In genomic region chr6:1285589-1286340, GRCh38 we compare ENCODE assay signal across 15 cellular contexts. TPM values are rescaled to one million over a fixed set of nuclear protein-coding genes. Genes with fewer than 3 reads are reported as not detected.
DNase-seq lines count a peak whose midpoint lies in the region; ATAC-seq and TF ChIP-seq lines count a peak whose summit lies in the region.
"Had no signal": no experiment of that assay in that cellular context is flagged by ENCODE, and none has a peak within 500 bp of the region (broad histone marks: within the 10 kb centered on the region; RNA-seq: fewer than 3 reads in every experiment).

No MANE protein-coding gene starts in this region.

- H3K4me1 ChIP-seq in thyroid gland (peaks cover 17 to 28% of the 10 kb centered on the region in 2 donors), psoas muscle (no peaks in the 10 kb centered on the region)

- ATAC-seq in left ventricle myocardium superior (no peak), Right ventricle myocardium inferior (no peak), psoas muscle (no peak), GM18868 (IDR thresholded peaks at IDR 0.05; ENCODE audit: unreplicated experiment) (no peak), HG03045 (IDR thresholded peaks at IDR 0.05; ENCODE audit: unreplicated experiment) (no peak)
- ATAC-seq: effector memory CD8-positive, alpha-beta T cell; natural killer cell had no signal

- no peaks in the 10 kb centered on the region for H3K9me3 ChIP-seq in thyroid gland
- no peaks in the 10 kb centered on the region for H3K9me3 ChIP-seq in psoas muscle

- DNase-seq in left ventricle myocardium superior: peak; percentile 43
- no peak for DNase-seq in Right ventricle myocardium inferior (ENCODE audit: missing footprints)
- peak; percentile 27 for DNase-seq in RPMI8226
- DNase-seq in fibroblast of peridontal ligament (ENCODE audit: extremely low read depth): peak; percentile 62
- peak; percentile 32 to 61 for DNase-seq in thyroid gland
- DNase-seq in psoas muscle: no peak
- DNase-seq: activated CD4-positive, alpha-beta memory T cell treated with anti-CD3 and anti-CD28 coated beads for 36 hours; activated naive CD4-positive, alpha-beta T cell treated with anti-CD3 and anti-CD28 coated beads, Interleukin-2, amount 50 U/mL, for 16 hours; effector memory CD8-positive, alpha-beta T cell; MM.1S; natural killer cell; NCI-H774; stimulated activated naive CD4-positive, alpha-beta T cell treated with Interleukin-2 at 50 U/mL for 16 hours had no signal

- TF ChIP-seq POLR2A in thyroid gland (IDR thresholded peaks at IDR 0.05): no peak

- intact Hi-C loops in left ventricle myocardium superior (cut with micrococcal nuclease) (no loop called here), Right ventricle myocardium inferior (cut with DNase I) (no loop called here), thyroid gland (cut with DNase I) (no loop called here), psoas muscle (cut with DNase I) (no loop called here)

- no peaks in the 10 kb centered on the region for H3K36me3 ChIP-seq in thyroid gland
- no peaks in the 10 kb centered on the region for H3K36me3 ChIP-seq in psoas muscle (ENCODE audit: insufficient read depth in 1 of 2, low read depth in 1 of 2)

- TF ChIP-seq CTCF in thyroid gland (IDR thresholded peaks at IDR 0.05) (no peak), psoas muscle (IDR thresholded peaks at IDR 0.05) (no peak)

- H3K27ac ChIP-seq in thyroid gland (peak overlapping the region in 2 of 3 donors; percentile 7 to 76), psoas muscle (no peak overlapping the region)

- 25 to 28% methylated on average over 9 of the region's 9 CpGs for WGBS in thyroid gland, 2 donors
- WGBS in psoas muscle, 3 donors: 30 to 31% (median 30%) methylated on average over 9 of the region's 9 CpGs

- no peak overlapping the region for H3K4me3 ChIP-seq in thyroid gland (replicated peaks in 1 of 3)
- H3K4me3 ChIP-seq in psoas muscle: no peak overlapping the region

- H3K27me3 ChIP-seq in thyroid gland (no peaks in the 10 kb centered on the region), psoas muscle (ENCODE audit: insufficient read depth in 3 of 3, low read length in 2 of 3) (no peaks in the 10 kb centered on the region)

RNA-seq across cellular contexts. Expression of gene FOXQ1, which starts 26.1 kb away (rescaled TPM):
- not detected for total RNA-seq in left ventricle myocardium superior
- not detected for total RNA-seq in Right ventricle myocardium inferior
- total RNA-seq in thyroid gland: 1 to 10 TPM in 2 of 4 donors, under 1 TPM in 2; 0.45 to 5.5 (median 1.7) TPM
- not detected for total RNA-seq in psoas muscle
- under 1 TPM in 1 of 3 donors, not detected in 2; 0.01 TPM for polyA plus RNA-seq in psoas muscle
- total RNA-seq: activated CD4-positive, alpha-beta memory T cell treated with anti-CD3 and anti-CD28 coated beads for 36 hours; natural killer cell had no signal

Comparison
In these comparisons a context has a peak if more than half of its experiments do, and no peak if none do; other contexts are left out.
1. DNase-seq: peak in left ventricle myocardium superior (single experiment), RPMI8226 (single experiment), fibroblast of peridontal ligament (single experiment) and thyroid gland (2 of 2); none in Right ventricle myocardium inferior (single experiment) and psoas muscle (0 of 2).